4 cellular contexts compared by ENCODE assay signal in the genomic region with DNA sequence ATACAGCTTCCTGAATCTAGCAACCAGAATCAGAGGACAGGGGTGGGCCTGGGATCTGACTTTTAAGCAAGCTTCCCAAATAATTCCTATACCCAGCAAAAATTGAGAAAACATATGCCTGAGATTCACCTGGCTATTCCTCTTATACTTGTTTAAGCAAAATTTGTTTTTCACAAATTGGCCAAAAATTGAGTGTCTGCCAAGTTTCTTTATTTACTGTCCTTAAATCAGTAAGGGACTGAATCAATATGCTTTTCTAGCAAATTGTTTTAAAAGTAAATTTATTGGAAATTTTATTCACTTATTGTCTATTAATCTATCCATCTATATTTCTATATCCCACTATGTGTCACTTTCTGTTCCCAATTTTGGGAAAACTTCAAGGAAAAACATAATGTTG.
"Had no signal": no experiment of that assay in that cellular context is flagged by ENCODE, and none has a peak within 500 bp of the region (broad histone marks: within the 10 kb centered on the region; RNA-seq: fewer than 3 reads in every experiment).

No MANE protein-coding gene starts in this region.

- ATAC-seq: GM23338 had no signal

- H3K4me3 ChIP-seq: GM23338 had no signal

- DNase-seq: H9, HCEC 1CT, KBM-7 had no signal
